ENCODE assay signal across 9 cellular contexts in genomic region chr9:99103505-99103904, GRCh38. TPM values are rescaled to one million over a fixed set of nuclear protein-coding genes. Genes with fewer than 3 reads are reported as not detected.
DNase-seq lines count a peak whose midpoint lies in the region; ATAC-seq and TF ChIP-seq lines count a peak whose summit lies in the region.
"Had no signal": no experiment of that assay in that cellular context is flagged by ENCODE, and none has a peak within 500 bp of the region (broad histone marks: within the 10 kb centered on the region; RNA-seq: fewer than 3 reads in every experiment).

No MANE protein-coding gene starts in this region.

- H3K4me3 Mint-ChIP-seq in activated T-helper 2 cell treated with anti-CD3 and anti-CD28 coated beads, Interferon-gamma antibody, Interleukin-2, Interleukin-4, amounts not matched to agents 10 μg/mL and 5 μg/mL and 100 μg/mL, durations not matched to agents 14 hours and 24 hours and 36 hours (ENCODE audit: low read depth) = peak overlapping the region; percentile 90

- H4K20me1 ChIP-seq in smooth muscle cell (ENCODE audit: low read depth) = peaks cover 29% of the 10 kb centered on the region

- H3K4me1 ChIP-seq in HUES64 (ENCODE audit: insufficient read depth, low read length) = peaks cover 29% of the 10 kb centered on the region
- peaks cover 38% of the 10 kb centered on the region for H3K4me1 ChIP-seq in smooth muscle cell (ENCODE audit: low read depth)

- ATAC-seq in left colon = no peak

- peaks cover 47% of the 10 kb centered on the region for H3K4me1 Mint-ChIP-seq in activated T-helper 2 cell treated with anti-CD3 and anti-CD28 coated beads, Interferon-gamma antibody, Interleukin-2, Interleukin-4, amounts not matched to agents 10 μg/mL and 5 μg/mL and 100 μg/mL, durations not matched to agents 14 hours and 24 hours and 36 hours (ENCODE audit: low read depth)

- peak overlapping the region; percentile 92 for H3K4me3 ChIP-seq in HUES64 (ENCODE audit: low read length)
- H3K4me3 ChIP-seq in smooth muscle cell = peak overlapping the region; percentile 50

- H3K36me3 Mint-ChIP-seq in activated T-helper 2 cell treated with anti-CD3 and anti-CD28 coated beads, Interferon-gamma antibody, Interleukin-2, Interleukin-4, amounts not matched to agents 10 μg/mL and 5 μg/mL and 100 μg/mL, durations not matched to agents 14 hours and 24 hours and 36 hours (ENCODE audit: low read depth) = peaks cover 21% of the 10 kb centered on the region

- peaks cover 32% of the 10 kb centered on the region for H3K79me2 ChIP-seq in smooth muscle cell (ENCODE audit: low read depth)

- H3K9ac ChIP-seq in HUES64 (ENCODE audit: low read depth, low read length) = no peak overlapping the region
- peak overlapping the region; percentile 54 for H3K9ac ChIP-seq in smooth muscle cell (ENCODE audit: low read depth)

- H3F3A ChIP-seq in smooth muscle cell (ENCODE audit: low read depth) = peaks cover 15% of the 10 kb centered on the region

- peaks cover 15% of the 10 kb centered on the region for H3K9me3 Mint-ChIP-seq in activated T-helper 2 cell treated with anti-CD3 and anti-CD28 coated beads, Interferon-gamma antibody, Interleukin-2, Interleukin-4, amounts not matched to agents 10 μg/mL and 5 μg/mL and 100 μg/mL, durations not matched to agents 14 hours and 24 hours and 36 hours

- TF ChIP-seq CTCF in smooth muscle cell (IDR thresholded peaks at IDR 0.05; ENCODE audit: borderline replicate concordance, insufficient read depth, poor library complexity, severe bottlenecking) = no peak

- H3K27me3 Mint-ChIP-seq in activated T-helper 2 cell treated with anti-CD3 and anti-CD28 coated beads, Interferon-gamma antibody, Interleukin-2, Interleukin-4, amounts not matched to agents 10 μg/mL and 5 μg/mL and 100 μg/mL, durations not matched to agents 14 hours and 24 hours and 36 hours (ENCODE audit: low read depth) = no peaks in the 10 kb centered on the region

- H3K36me3 ChIP-seq in HUES64 (ENCODE audit: insufficient read depth, low read length) = no peaks in the 10 kb centered on the region
- no peaks in the 10 kb centered on the region for H3K36me3 ChIP-seq in smooth muscle cell (ENCODE audit: low read depth)
- H3K36me3 ChIP-seq: cardiac muscle cell had no signal

- H3K27me3 ChIP-seq in HUES64 (ENCODE audit: insufficient read depth, low read length) (peaks cover 14% of the 10 kb centered on the region), smooth muscle cell (ENCODE audit: low read depth) (no peaks in the 10 kb centered on the region)
- H3K27me3 ChIP-seq: cardiac muscle cell had no signal

- intact Hi-C loops in activated T-helper 2 cell treated with anti-CD3 and anti-CD28 coated beads, Interferon-gamma antibody, Interleukin-2, Interleukin-4, amounts not matched to agents 10 μg/mL and 5 μg/mL and 100 μg/mL, durations not matched to agents 14 hours and 24 hours and 36 hours (cut with micrococcal nuclease) = no loop called here
- intact Hi-C loops in left colon (cut with DNase I, micrococcal nuclease) = no loop called here

- H3K27ac ChIP-seq in HUES64 (ENCODE audit: low read depth, low read length) (no peak overlapping the region), smooth muscle cell (ENCODE audit: low read depth) (peak overlapping the region; percentile 83)
- H3K27ac ChIP-seq: cardiac muscle cell had no signal

- WGBS in HUES64 = 61% methylated on average over 6 of the region's 6 CpGs
- 37% methylated on average over 6 of the region's 6 CpGs for WGBS in smooth muscle cell (ENCODE audit: low lambda C conversion rate)

- H3K9me3 ChIP-seq in HUES64 (ENCODE audit: insufficient read depth, low read depth, low read length) (no peaks in the 10 kb centered on the region; the same call in 1 of the 2 replicates), smooth muscle cell (replicated peaks; ENCODE audit: low read depth) (no peaks in the 10 kb centered on the region)

- H3K27ac Mint-ChIP-seq in activated T-helper 2 cell treated with anti-CD3 and anti-CD28 coated beads, Interferon-gamma antibody, Interleukin-2, Interleukin-4, amounts not matched to agents 10 μg/mL and 5 μg/mL and 100 μg/mL, durations not matched to agents 14 hours and 24 hours and 36 hours = no peak overlapping the region

- H2AFZ ChIP-seq in smooth muscle cell (ENCODE audit: low read depth) = no peak overlapping the region

- DNase-seq in activated T-helper 2 cell treated with anti-CD3 and anti-CD28 coated beads, Interferon-gamma antibody, Interleukin-2, Interleukin-4, amounts not matched to agents 10 μg/mL and 5 μg/mL and 100 μg/mL, durations not matched to agents 14 hours and 24 hours and 36 hours (ENCODE audit: low spot score) = no peak
- DNase-seq in islet precursor cell = peak; percentile 71
- no peak for DNase-seq in smooth muscle cell (lab: John Stamatoyannopoulos, UW; ENCODE audit: unreplicated experiment)
- no peak for DNase-seq in epidermal melanocyte (ENCODE audit: insufficient read length, low spot score)
- DNase-seq in NAMALWA (ENCODE audit: low spot score) = no peak
- no peak for DNase-seq in left colon
- DNase-seq: occipital lobe had no signal

- peak overlapping the region; percentile 86 for H3K4me2 ChIP-seq in smooth muscle cell

RNA-seq across cellular contexts. Expression of gene TGFBR1, which starts 1.4 kb away (rescaled TPM):
- 31.8 TPM for polyA plus RNA-seq in HUES64 (2013, experiment 1 of 2)
- polyA plus RNA-seq in HUES64 (2013, experiment 2 of 2) = 39.0 TPM
- 30.6 and 30.8 TPM in 2 replicates for total RNA-seq in activated T-helper 2 cell treated with anti-CD3 and anti-CD28 coated beads, Interferon-gamma antibody, Interleukin-2, Interleukin-4, amounts not matched to agents 10 μg/mL and 5 μg/mL and 100 μg/mL, durations not matched to agents 14 hours and 24 hours and 36 hours
- total RNA-seq in smooth muscle cell (240 and 267 TPM in 2 replicates), left colon (10 to 100 TPM; 25.3 to 36.9 TPM)
- polyA plus RNA-seq in smooth muscle cell = 77.0 and 87.8 TPM in 2 replicates
